ENCODE assay signal across 22 cellular contexts in genomic region chr4:138751290-138751689, GRCh38.
"Had no signal": no experiment of that assay in that cellular context is flagged by ENCODE, and none has a peak within 500 bp of the region (broad histone marks: within the 10 kb centered on the region; RNA-seq: fewer than 3 reads in every experiment).

No MANE protein-coding gene starts in this region.

- H3K27me3 Mint-ChIP-seq: activated CD8-positive, alpha-beta T cell treated with anti-CD3 and anti-CD28 coated beads for 36 hours; effector memory CD8-positive, alpha-beta T cell had no signal

- H3K4me1 ChIP-seq: foreskin keratinocyte, right atrium auricular region, thyroid gland had no signal

- H3K27ac Mint-ChIP-seq: activated CD8-positive, alpha-beta T cell treated with anti-CD3 and anti-CD28 coated beads for 36 hours; activated naive CD4-positive, alpha-beta T cell treated with anti-CD3 and anti-CD28 coated beads, Interleukin-2, amount 50 U/mL, for 72 hours; dendritic cell treated with granulocyte-macrophage colony-stimulating factor and Interleukin-4, amounts not matched to agents 40 ng/mL and 50 ng/mL, for 4 days; effector memory CD8-positive, alpha-beta T cell; naive thymus-derived CD8-positive, alpha-beta T cell had no signal

- H3K9me3 ChIP-seq: thyroid gland had no signal

- H3K4me1 Mint-ChIP-seq: stimulated activated naive B cell treated with anti-CD40 and anti-IgM and Interleukin-4, amounts not matched to agents 10 μg/mL and 1 μg/mL and 100 μg/mL, for 72 hours had no signal

- H3K36me3 ChIP-seq: brain microvascular endothelial cell, right atrium auricular region, thyroid gland, WERI-Rb-1 had no signal

- H3K27me3 ChIP-seq: brain microvascular endothelial cell, right atrium auricular region, thyroid gland had no signal

- H3K4me3 ChIP-seq: right atrium auricular region, skin epidermis, thyroid gland had no signal

- H3K4me3 Mint-ChIP-seq: activated CD8-positive, alpha-beta T cell treated with anti-CD3 and anti-CD28 coated beads for 36 hours; activated T-cell treated with anti-CD3 and anti-CD28 coated beads, Interleukin-2, amount 50 U/mL, for 4 hours; dendritic cell treated with granulocyte-macrophage colony-stimulating factor and Interleukin-4, amounts not matched to agents 40 ng/mL and 50 ng/mL, for 4 days; effector memory CD8-positive, alpha-beta T cell; naive thymus-derived CD8-positive, alpha-beta T cell; stimulated activated naive B cell treated with anti-CD40 and anti-IgM and Interleukin-4, amounts not matched to agents 10 μg/mL and 1 μg/mL and 100 μg/mL, for 72 hours had no signal

- H3K36me3 Mint-ChIP-seq: activated naive CD4-positive, alpha-beta T cell treated with anti-CD3 and anti-CD28 coated beads, Interleukin-2, amount 50 U/mL, for 72 hours; stimulated activated naive B cell treated with anti-CD40 and anti-IgM and Interleukin-4, amounts not matched to agents 10 μg/mL and 1 μg/mL and 100 μg/mL, for 72 hours had no signal

- DNase-seq: activated CD4-positive, alpha-beta T cell treated with anti-CD3 and anti-CD28 coated beads for 48 hours; activated CD8-positive, alpha-beta T cell treated with anti-CD3 and anti-CD28 coated beads for 36 hours; activated gamma-delta T cell; activated T-cell treated with anti-CD3 and anti-CD28 coated beads, Interleukin-2, amount 50 U/mL, for 4 hours; amygdala; brain microvascular endothelial cell; effector memory CD8-positive, alpha-beta T cell; kidney glomerular epithelial cell; left ventricle myocardium superior; mesenchymal stem cell; naive thymus-derived CD8-positive, alpha-beta T cell; posterior cingulate gyrus; stimulated activated CD4-positive, alpha-beta T cell treated with anti-CD3 and anti-CD28 coated beads, Interleukin-15, amount 100 ng/mL, for 24 hours; stimulated activated CD4-positive, alpha-beta T cell treated with anti-CD3 and anti-CD28 coated beads, Interleukin-4, amount 100 ng/mL, for 1 hour; stimulated activated naive B cell treated with anti-CD40 and anti-IgM and Interleukin-4, amounts not matched to agents 10 μg/mL and 1 μg/mL and 100 μg/mL, for 72 hours; thyroid gland; WERI-Rb-1 had no signal

- ATAC-seq: activated CD8-positive, alpha-beta T cell treated with anti-CD3 and anti-CD28 coated beads for 36 hours; activated naive CD4-positive, alpha-beta T cell treated with anti-CD3 and anti-CD28 coated beads, Interleukin-2, amount 50 U/mL, for 72 hours; activated T-cell treated with anti-CD3 and anti-CD28 coated beads, Interleukin-2, amount 50 U/mL, for 4 hours; effector memory CD8-positive, alpha-beta T cell; foreskin keratinocyte; left ventricle myocardium superior; naive thymus-derived CD8-positive, alpha-beta T cell; stimulated activated naive B cell treated with anti-CD40 and anti-IgM and Interleukin-4, amounts not matched to agents 10 μg/mL and 1 μg/mL and 100 μg/mL, for 72 hours had no signal
